In the genomic region with DNA sequence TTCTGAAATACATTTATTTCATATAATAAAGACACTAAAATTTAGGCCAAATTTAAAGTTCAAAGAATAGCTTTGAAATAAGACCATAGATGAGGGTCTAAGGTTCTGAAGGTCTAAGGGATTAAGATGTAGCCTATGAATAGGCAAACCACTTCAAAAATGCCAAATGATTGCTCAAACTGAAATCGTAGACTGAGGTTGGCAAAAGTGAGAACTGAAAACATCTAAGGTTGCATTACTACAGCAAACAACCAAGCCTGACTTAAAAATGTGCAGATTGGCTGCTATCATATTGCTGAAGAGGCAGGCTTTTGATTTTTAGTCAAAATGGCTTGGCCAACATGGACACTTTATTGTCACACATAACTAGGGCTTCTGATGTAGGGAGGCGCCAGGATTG, we compare ENCODE assay signal across 17 cellular contexts. TPM values are rescaled to one million over a fixed set of nuclear protein-coding genes. Genes with fewer than 3 reads are reported as not detected.
DNase-seq lines count a peak whose midpoint lies in the region; ATAC-seq lines count a peak whose summit lies in the region.
"Had no signal": no experiment of that assay in that cellular context is flagged by ENCODE, and none has a peak within 500 bp of the region (broad histone marks: within the 10 kb centered on the region; RNA-seq: fewer than 3 reads in every experiment).

No MANE protein-coding gene starts in this region.

- H3K9me3 Mint-ChIP-seq in activated CD8-positive, alpha-beta memory T cell treated with anti-CD3 and anti-CD28 coated beads, Interleukin-2, amount 10 ng/mL, durations not matched to agents 7 days and 5 days (ENCODE audit: low read depth), result no peaks in the 10 kb centered on the region
- H3K9me3 Mint-ChIP-seq in stimulated activated memory B cell treated with anti-CD40 and anti-IgM and Interleukin-4, amounts not matched to agents 10 μg/mL and 1 μg/mL and 100 μg/mL, for 72 hours, result no peaks in the 10 kb centered on the region
- H3K9me3 Mint-ChIP-seq: WTC11 had no signal

- in situ Hi-C loops in G401 (cut with HindIII; ENCODE audit: low sequenced_read_pairs), result no loop called here

- no peaks in the 10 kb centered on the region for H3K27me3 Mint-ChIP-seq in activated CD8-positive, alpha-beta memory T cell treated with anti-CD3 and anti-CD28 coated beads, Interleukin-2, amount 10 ng/mL, durations not matched to agents 7 days and 5 days
- H3K27me3 Mint-ChIP-seq in stimulated activated memory B cell treated with anti-CD40 and anti-IgM and Interleukin-4, amounts not matched to agents 10 μg/mL and 1 μg/mL and 100 μg/mL, for 72 hours, result peaks cover 7% of the 10 kb centered on the region

- H3K36me3 Mint-ChIP-seq in activated CD8-positive, alpha-beta memory T cell treated with anti-CD3 and anti-CD28 coated beads, Interleukin-2, amount 10 ng/mL, durations not matched to agents 7 days and 5 days, result no peaks in the 10 kb centered on the region
- H3K36me3 Mint-ChIP-seq in stimulated activated memory B cell treated with anti-CD40 and anti-IgM and Interleukin-4, amounts not matched to agents 10 μg/mL and 1 μg/mL and 100 μg/mL, for 72 hours, result no peaks in the 10 kb centered on the region
- H3K36me3 Mint-ChIP-seq: WTC11 had no signal

- H3K4me1 Mint-ChIP-seq in activated CD8-positive, alpha-beta memory T cell treated with anti-CD3 and anti-CD28 coated beads, Interleukin-2, amount 10 ng/mL, durations not matched to agents 7 days and 5 days, result peaks cover 33% of the 10 kb centered on the region
- H3K4me1 Mint-ChIP-seq in stimulated activated memory B cell treated with anti-CD40 and anti-IgM and Interleukin-4, amounts not matched to agents 10 μg/mL and 1 μg/mL and 100 μg/mL, for 72 hours, result peaks cover 7% of the 10 kb centered on the region

- peak overlapping the region; percentile 70 for H3K27ac Mint-ChIP-seq in activated CD8-positive, alpha-beta memory T cell treated with anti-CD3 and anti-CD28 coated beads, Interleukin-2, amount 10 ng/mL, durations not matched to agents 7 days and 5 days
- H3K27ac Mint-ChIP-seq in stimulated activated memory B cell treated with anti-CD40 and anti-IgM and Interleukin-4, amounts not matched to agents 10 μg/mL and 1 μg/mL and 100 μg/mL, for 72 hours, result no peak overlapping the region
- H3K27ac Mint-ChIP-seq: WTC11 had no signal

- DNase-seq in activated CD8-positive, alpha-beta memory T cell treated with anti-CD3 and anti-CD28 coated beads, Interleukin-2, amount 10 ng/mL, durations not matched to agents 7 days and 5 days, result no peak
- no peak for DNase-seq in activated CD8-positive, alpha-beta memory T cell treated with anti-CD3 and anti-CD28 coated beads for 24 hours
- DNase-seq in midbrain (lab: John Stamatoyannopoulos, UW), result no peak
- no peak for DNase-seq in G401 (ENCODE audit: low spot score)
- DNase-seq in NCI-H510A (lab: John Stamatoyannopoulos, UW), result no peak
- DNase-seq: activated naive CD4-positive, alpha-beta T cell treated with anti-CD3 and anti-CD28 coated beads, Interleukin-2, amount 50 U/mL, for 16 hours; dermis blood vessel endothelial cell; DND-41; left ventricle myocardium inferior; NCI-H2081 treated with DMSO at 0.1 percent for 48 hours; occipital lobe had no signal

- ATAC-seq in activated CD8-positive, alpha-beta memory T cell treated with anti-CD3 and anti-CD28 coated beads, Interleukin-2, amount 10 ng/mL, durations not matched to agents 7 days and 5 days, result peak; percentile 61
- ATAC-seq in GM21786 (IDR thresholded peaks at IDR 0.05; ENCODE audit: unreplicated experiment) (peak; percentile 84), HG03354 (IDR thresholded peaks at IDR 0.05; ENCODE audit: poor library complexity, severe bottlenecking, unreplicated experiment) (peak; percentile 84)
- peak; percentile 61 for ATAC-seq in stimulated activated memory B cell treated with anti-CD40 and anti-IgM and Interleukin-4, amounts not matched to agents 10 μg/mL and 1 μg/mL and 100 μg/mL, for 72 hours
- ATAC-seq: A549, HepG2, WTC11 had no signal

- no peak overlapping the region for H3K4me3 Mint-ChIP-seq in activated CD8-positive, alpha-beta memory T cell treated with anti-CD3 and anti-CD28 coated beads, Interleukin-2, amount 10 ng/mL, durations not matched to agents 7 days and 5 days
- H3K4me3 Mint-ChIP-seq in stimulated activated memory B cell treated with anti-CD40 and anti-IgM and Interleukin-4, amounts not matched to agents 10 μg/mL and 1 μg/mL and 100 μg/mL, for 72 hours, result no peak overlapping the region
- H3K4me3 Mint-ChIP-seq: WTC11 had no signal

- CTCF ChIA-PET in activated CD8-positive, alpha-beta memory T cell treated with anti-CD3 and anti-CD28 coated beads, Interleukin-2, amount 10 ng/mL, durations not matched to agents 7 days and 5 days (lab: Charles Lee), result no interaction called here

RNA-seq across cellular contexts. Expression of a gene that starts 41.3 kb away (rescaled TPM):
- total RNA-seq in activated CD8-positive, alpha-beta memory T cell treated with anti-CD3 and anti-CD28 coated beads, Interleukin-2, amount 10 ng/mL, durations not matched to agents 7 days and 5 days, result under 1 TPM in 1 of 2 experiments, not detected in 1; 0.16 TPM
- total RNA-seq in G401 (2014; rRNA removed; shearing (Covaris generic)), result not detected in 2 replicates
- total RNA-seq: HepG2 had no signal

RNA-seq across cellular contexts. Expression of a gene that starts 50.4 kb away (rescaled TPM):
- 1 to 10 TPM; 9.1 to 9.3 TPM for total RNA-seq in activated CD8-positive, alpha-beta memory T cell treated with anti-CD3 and anti-CD28 coated beads, Interleukin-2, amount 10 ng/mL, durations not matched to agents 7 days and 5 days
- not detected in 2 replicates for total RNA-seq in G401 (2014; rRNA removed; shearing (Covaris generic))
- total RNA-seq: HepG2, left ventricle myocardium inferior, WTC11 had no signal

Comparison
In these comparisons a context has a peak if more than half of its experiments do, and no peak if none do; other contexts are left out.
1. RNA of a gene that starts 50.4 kb away (total RNA-seq): 9.1 to 9.3 TPM in activated CD8-positive, alpha-beta memory T cell treated with anti-CD3 and anti-CD28 coated beads, Interleukin-2, amount 10 ng/mL, durations not matched to agents 7 days and 5 days; not detected in G401; every median in the first group is over 10 times any median in the second.
2. Peak in every context shown above with its lines, with median percentiles within 50 percentile points of each other: ATAC-seq.